Comparison of ENCODE assay signal across 8 cellular contexts in the genomic region with DNA sequence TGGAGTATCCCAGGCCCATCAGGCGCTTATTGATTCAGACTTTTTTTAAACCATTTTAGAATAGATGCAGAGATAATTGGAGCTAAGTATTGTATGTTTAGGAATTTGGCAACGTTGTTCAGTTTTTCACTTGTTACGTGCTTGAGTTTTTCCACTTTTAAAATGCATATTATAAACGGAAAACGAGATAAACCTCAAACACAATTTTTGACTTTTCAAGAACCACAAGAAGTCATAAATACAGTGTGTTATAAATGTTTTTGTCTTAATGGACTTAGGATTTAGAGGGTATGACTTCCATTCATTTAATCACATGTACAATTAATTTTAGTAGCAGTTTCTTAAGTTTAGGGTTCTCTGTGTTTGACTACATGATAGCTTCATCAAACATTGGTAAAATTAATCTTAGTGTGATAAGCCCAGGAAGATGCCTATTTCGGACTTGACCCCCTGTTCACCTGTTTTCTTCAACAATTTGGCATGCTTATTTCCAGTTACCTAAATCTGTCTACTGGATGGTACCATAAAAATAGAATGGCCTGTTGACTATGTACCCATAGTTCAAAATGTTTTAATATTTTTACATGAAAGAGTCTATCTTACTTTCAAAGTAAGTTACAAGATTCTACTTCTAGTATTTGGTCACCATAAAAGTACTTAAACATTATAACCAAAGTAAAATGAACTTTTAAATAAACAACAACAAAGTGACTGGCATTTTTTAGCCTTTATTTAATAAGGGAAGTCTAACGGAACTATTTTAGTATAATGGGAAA. TPM values are rescaled to one million over a fixed set of nuclear protein-coding genes. Genes with fewer than 3 reads are reported as not detected.
DNase-seq lines count a peak whose midpoint lies in the region; ATAC-seq and TF ChIP-seq lines count a peak whose summit lies in the region.

No MANE protein-coding gene starts in this region.

- no peak overlapping the region for H3K14ac ChIP-seq in H9 (ENCODE audit: insufficient read depth, low read length)

- peaks cover 7% of the 10 kb centered on the region; the same call in 1 of the 2 replicates for H3K4me1 ChIP-seq in H9 (ENCODE audit: insufficient read depth, low read length)

- no peak overlapping the region for H2BK5ac ChIP-seq in H9 (ENCODE audit: insufficient read length, low read length)

- H2BK120ac ChIP-seq in H9 (ENCODE audit: low read depth, low read length, poor library complexity, severe bottlenecking), result no peak overlapping the region

- no peak overlapping the region for H3K27ac Mint-ChIP-seq in H9
- H3K27ac Mint-ChIP-seq in activated T-helper 1 cell treated with anti-CD3 and anti-CD28 coated beads, Interleukin-12 subunit alpha, Interleukin-12 subunit beta, Interleukin-2, Interleukin-4 antibody, amounts not matched to agents 30 ng/mL and 10 ng/mL and 1 ng/mL, durations not matched to agents 14 hours and 24 hours and 36 hours, result peak overlapping the region; percentile 77

- H3K79me1 ChIP-seq in H9 (ENCODE audit: insufficient read depth, low read depth, low read length, poor library complexity, severe bottlenecking), result no peaks in the 10 kb centered on the region

- no peaks in the 10 kb centered on the region; a peak in 2 of 5 replicates for H3K9me3 Mint-ChIP-seq in H9
- no peaks in the 10 kb centered on the region for H3K9me3 Mint-ChIP-seq in activated T-helper 1 cell treated with anti-CD3 and anti-CD28 coated beads, Interleukin-12 subunit alpha, Interleukin-12 subunit beta, Interleukin-2, Interleukin-4 antibody, amounts not matched to agents 30 ng/mL and 10 ng/mL and 1 ng/mL, durations not matched to agents 14 hours and 24 hours and 36 hours

- H2BK12ac ChIP-seq in H9 (ENCODE audit: insufficient read length, low read depth, low read length), result no peak overlapping the region

- no peak overlapping the region for H4K91ac ChIP-seq in H9 (ENCODE audit: insufficient read length, low read depth, low read length)

- no peak overlapping the region for H2AFZ ChIP-seq in H9 (ENCODE audit: low read length)

- no peak for DNase-seq in H9
- no peak for DNase-seq in activated T-helper 1 cell treated with anti-CD3 and anti-CD28 coated beads, Interleukin-12 subunit alpha, Interleukin-12 subunit beta, Interleukin-2, Interleukin-4 antibody, amounts not matched to agents 30 ng/mL and 10 ng/mL and 1 ng/mL, durations not matched to agents 14 hours and 24 hours and 36 hours (ENCODE audit: low spot score)
- no peak for DNase-seq in NCI-H146 (lab: John Stamatoyannopoulos, UW)

- TF ChIP-seq CTCF in H9 (conservative IDR thresholded peaks at IDR 0.05), result no peak

- no peak overlapping the region for H4K8ac ChIP-seq in H9 (replicated peaks; ENCODE audit: insufficient read length, low read depth, low read length)

- H3T11ph ChIP-seq in H9 (ENCODE audit: low read length), result no peak overlapping the region

- no peaks in the 10 kb centered on the region; the same call in 1 of the 2 replicates for H3K27me3 ChIP-seq in H9 (ENCODE audit: insufficient read depth, low read length)

- H2BK15ac ChIP-seq in H9 (ENCODE audit: low read depth, low read length), result no peak overlapping the region

- no peaks in the 10 kb centered on the region for H3K79me2 ChIP-seq in H9 (ENCODE audit: insufficient read depth, low read length)

- H3K27me3 Mint-ChIP-seq in H9 (ENCODE audit: low read depth), result peaks cover 9% of the 10 kb centered on the region
- H3K27me3 Mint-ChIP-seq in activated T-helper 1 cell treated with anti-CD3 and anti-CD28 coated beads, Interleukin-12 subunit alpha, Interleukin-12 subunit beta, Interleukin-2, Interleukin-4 antibody, amounts not matched to agents 30 ng/mL and 10 ng/mL and 1 ng/mL, durations not matched to agents 14 hours and 24 hours and 36 hours (ENCODE audit: insufficient read depth), result peaks cover 52% of the 10 kb centered on the region

- H3K9ac ChIP-seq in H9 (ENCODE audit: extremely low read depth, insufficient read length, low read length), result no peak overlapping the region

- no peak overlapping the region for H2BK20ac ChIP-seq in H9 (ENCODE audit: low read depth, low read length, poor library complexity, severe bottlenecking)

- peaks cover 20 to 22% of the 10 kb centered on the region in 2 experiments for H3K4me1 Mint-ChIP-seq in H9
- peaks cover 16% of the 10 kb centered on the region for H3K4me1 Mint-ChIP-seq in activated T-helper 1 cell treated with anti-CD3 and anti-CD28 coated beads, Interleukin-12 subunit alpha, Interleukin-12 subunit beta, Interleukin-2, Interleukin-4 antibody, amounts not matched to agents 30 ng/mL and 10 ng/mL and 1 ng/mL, durations not matched to agents 14 hours and 24 hours and 36 hours (ENCODE audit: low read depth)

- H3K23ac ChIP-seq in H9 (ENCODE audit: insufficient read length, low read depth, low read length), result no peak overlapping the region

- no peak overlapping the region for H3K56ac ChIP-seq in H9 (ENCODE audit: insufficient read length, low read depth, low read length)

- no peaks in the 10 kb centered on the region for H3K36me3 Mint-ChIP-seq in H9 (ENCODE audit: insufficient read depth in 1 of 3, low read depth in 3 of 3)
- peaks cover 2% of the 10 kb centered on the region for H3K36me3 Mint-ChIP-seq in activated T-helper 1 cell treated with anti-CD3 and anti-CD28 coated beads, Interleukin-12 subunit alpha, Interleukin-12 subunit beta, Interleukin-2, Interleukin-4 antibody, amounts not matched to agents 30 ng/mL and 10 ng/mL and 1 ng/mL, durations not matched to agents 14 hours and 24 hours and 36 hours (ENCODE audit: low read depth)

- no peaks in the 10 kb centered on the region for H4K20me1 ChIP-seq in H9 (ENCODE audit: control insufficient read depth, insufficient read depth, insufficient read length)

- H3K18ac ChIP-seq in H9 (ENCODE audit: insufficient read length, low read depth, low read length), result no peak overlapping the region

- no peak overlapping the region for H2AK5ac ChIP-seq in H9 (ENCODE audit: insufficient read length, low read length)

- H3K4ac ChIP-seq in H9 (ENCODE audit: low read depth, low read length), result no peak overlapping the region

- WGBS in H9 (ENCODE audit: extremely low coverage, insufficient read length, low lambda C conversion rate), result no CpG with 5 or more reads among the region's 7 CpGs

- no peak for ATAC-seq in HG03039 (IDR thresholded peaks at IDR 0.05; ENCODE audit: unreplicated experiment)
- no peak for ATAC-seq in HG03135 (IDR thresholded peaks at IDR 0.05; ENCODE audit: unreplicated experiment)
- no peak for ATAC-seq in HG03432 (IDR thresholded peaks at IDR 0.05; ENCODE audit: unreplicated experiment)

- peak overlapping the region; percentile 88 to 91 for H3K4me3 Mint-ChIP-seq in H9
- peak overlapping the region; percentile 76 for H3K4me3 Mint-ChIP-seq in activated T-helper 1 cell treated with anti-CD3 and anti-CD28 coated beads, Interleukin-12 subunit alpha, Interleukin-12 subunit beta, Interleukin-2, Interleukin-4 antibody, amounts not matched to agents 30 ng/mL and 10 ng/mL and 1 ng/mL, durations not matched to agents 14 hours and 24 hours and 36 hours

- intact Hi-C loops in activated T-helper 1 cell treated with anti-CD3 and anti-CD28 coated beads, Interleukin-12 subunit alpha, Interleukin-12 subunit beta, Interleukin-2, Interleukin-4 antibody, amounts not matched to agents 30 ng/mL and 10 ng/mL and 1 ng/mL, durations not matched to agents 14 hours and 24 hours and 36 hours (cut with micrococcal nuclease), result loop anchor here (5.0 to 10.0 kb wide), 5 partner anchors 98 to 1360 kb away; partner anchors contain the start of gene POU2AF1

- H3K27ac ChIP-seq in H9 (ENCODE audit: insufficient read length, low read depth, low read length) (no peak overlapping the region), skin epidermis (peak overlapping the region in 14 of 21 experiments; percentile 86 to 97 (median 94))

- H4K5ac ChIP-seq in H9 (ENCODE audit: insufficient read length, low read depth, low read length), result no peak overlapping the region

- H3K9me3 ChIP-seq in H9 (ENCODE audit: control insufficient read depth, low read depth, low read length), result no peaks in the 10 kb centered on the region

- H3K4me2 ChIP-seq in H9 (ENCODE audit: insufficient read depth, insufficient read length, low read length), result peak overlapping the region; percentile 51

- peaks cover 13% of the 10 kb centered on the region for H3K23me2 ChIP-seq in H9 (ENCODE audit: insufficient read length, low read depth, low read length, poor library complexity, severe bottlenecking)

- H3K4me3 ChIP-seq in iPS-11a (ENCODE audit: low read depth, low read length) (peak overlapping the region; percentile 77), skin epidermis (peak overlapping the region; percentile 47 to 86 (median 80))

RNA-seq across cellular contexts. Expression of gene ZC3H12C, which starts 1.3 kb away (rescaled TPM):
- total RNA-seq in H9 (2021), result 4.4 and 4.8 TPM in 2 replicates
- total RNA-seq in activated T-helper 1 cell treated with anti-CD3 and anti-CD28 coated beads, Interleukin-12 subunit alpha, Interleukin-12 subunit beta, Interleukin-2, Interleukin-4 antibody, amounts not matched to agents 30 ng/mL and 10 ng/mL and 1 ng/mL, durations not matched to agents 14 hours and 24 hours and 36 hours, result 5.7 and 6.2 TPM in 2 replicates
